1 cellular context compared by ENCODE assay signal in genomic region chr11:20450829-20451228, GRCh38.
TF ChIP-seq lines count a peak whose summit lies in the region.

No MANE protein-coding gene starts in this region.

TF ChIP-seq in GM23338, 12 proteins besides CTCF, POLR2A, EP300 and RAD21 (continued from another document):
- TF ChIP-seq ZNF462 (CRISPR knock-in tag; IDR thresholded peaks at IDR 0.05), result no peak
- TF ChIP-seq, protein P1, sequence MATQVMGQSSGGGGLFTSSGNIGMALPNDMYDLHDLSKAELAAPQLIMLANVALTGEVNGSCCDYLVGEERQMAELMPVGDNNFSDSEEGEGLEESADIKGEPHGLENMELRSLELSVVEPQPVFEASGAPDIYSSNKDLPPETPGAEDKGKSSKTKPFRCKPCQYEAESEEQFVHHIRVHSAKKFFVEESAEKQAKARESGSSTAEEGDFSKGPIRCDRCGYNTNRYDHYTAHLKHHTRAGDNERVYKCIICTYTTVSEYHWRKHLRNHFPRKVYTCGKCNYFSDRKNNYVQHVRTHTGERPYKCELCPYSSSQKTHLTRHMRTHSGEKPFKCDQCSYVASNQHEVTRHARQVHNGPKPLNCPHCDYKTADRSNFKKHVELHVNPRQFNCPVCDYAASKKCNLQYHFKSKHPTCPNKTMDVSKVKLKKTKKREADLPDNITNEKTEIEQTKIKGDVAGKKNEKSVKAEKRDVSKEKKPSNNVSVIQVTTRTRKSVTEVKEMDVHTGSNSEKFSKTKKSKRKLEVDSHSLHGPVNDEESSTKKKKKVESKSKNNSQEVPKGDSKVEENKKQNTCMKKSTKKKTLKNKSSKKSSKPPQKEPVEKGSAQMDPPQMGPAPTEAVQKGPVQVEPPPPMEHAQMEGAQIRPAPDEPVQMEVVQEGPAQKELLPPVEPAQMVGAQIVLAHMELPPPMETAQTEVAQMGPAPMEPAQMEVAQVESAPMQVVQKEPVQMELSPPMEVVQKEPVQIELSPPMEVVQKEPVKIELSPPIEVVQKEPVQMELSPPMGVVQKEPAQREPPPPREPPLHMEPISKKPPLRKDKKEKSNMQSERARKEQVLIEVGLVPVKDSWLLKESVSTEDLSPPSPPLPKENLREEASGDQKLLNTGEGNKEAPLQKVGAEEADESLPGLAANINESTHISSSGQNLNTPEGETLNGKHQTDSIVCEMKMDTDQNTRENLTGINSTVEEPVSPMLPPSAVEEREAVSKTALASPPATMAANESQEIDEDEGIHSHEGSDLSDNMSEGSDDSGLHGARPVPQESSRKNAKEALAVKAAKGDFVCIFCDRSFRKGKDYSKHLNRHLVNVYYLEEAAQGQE (IDR thresholded peaks at IDR 0.05; ENCODE audit: unreplicated experiment), result no peak
- TF ChIP-seq JUNB (IDR thresholded peaks at IDR 0.05; ENCODE audit: unreplicated experiment), result no peak
- no peak for TF ChIP-seq STAT1 (IDR thresholded peaks at IDR 0.05; ENCODE audit: unreplicated experiment)
- TF ChIP-seq CREB1 (CRISPR knock-in tag; IDR thresholded peaks at IDR 0.05; ENCODE audit: low read depth), result no peak
- no peak for TF ChIP-seq EZH2 (IDR thresholded peaks at IDR 0.05; ENCODE audit: low read depth, unreplicated experiment)
- no peak for TF ChIP-seq NANOG (IDR thresholded peaks at IDR 0.05; ENCODE audit: borderline replicate concordance)
- no peak for TF ChIP-seq POLR2AphosphoS5 (IDR thresholded peaks at IDR 0.05; ENCODE audit: low read depth)
